ENCODE assay signal across 20 cellular contexts in genomic region chr20:37673429-37673828, GRCh38.
"Had no signal": no experiment of that assay in that cellular context is flagged by ENCODE, and none has a peak within 500 bp of the region (broad histone marks: within the 10 kb centered on the region; RNA-seq: fewer than 3 reads in every experiment).

No MANE protein-coding gene starts in this region.

- H3K27ac ChIP-seq: body of pancreas, esophagus squamous epithelium, left lung had no signal

- H3K9me3 Mint-ChIP-seq: activated B cell treated with CpG ODN at 0.5 μM for 24 hours; activated T-cell treated with anti-CD3 and anti-CD28 coated beads, Interleukin-2, amount 50 U/mL, for 72 hours; stimulated activated memory B cell treated with anti-CD40 and anti-IgM and Interleukin-4, amounts not matched to agents 10 μg/mL and 1 μg/mL and 100 μg/mL, for 72 hours had no signal

- H3K4me1 ChIP-seq: body of pancreas, left lung had no signal

- H3K4me3 Mint-ChIP-seq: activated B cell treated with CpG ODN at 0.5 μM for 24 hours; activated CD8-positive, alpha-beta T cell treated with anti-CD3 and anti-CD28 coated beads, Interleukin-2, amount 10 ng/mL, durations not matched to agents 7 days and 5 days; activated naive CD8-positive, alpha-beta T cell; activated T-cell treated with anti-CD3 and anti-CD28 coated beads, Interleukin-2, amount 50 U/mL, for 72 hours; naive thymus-derived CD4-positive, alpha-beta T cell; stimulated activated memory B cell treated with anti-CD40 and anti-IgM and Interleukin-4, amounts not matched to agents 10 μg/mL and 1 μg/mL and 100 μg/mL, for 72 hours had no signal

- H3K4me3 ChIP-seq: body of pancreas, esophagus squamous epithelium, left lung, mucosa of descending colon had no signal

- DNase-seq: activated B cell treated with CpG ODN at 0.5 μM for 24 hours; activated CD4-positive, alpha-beta T cell treated with anti-CD3 and anti-CD28 coated beads for 48 hours; activated CD8-positive, alpha-beta memory T cell treated with anti-CD3 and anti-CD28 coated beads, Interleukin-2, amount 50 U/mL, for 48 hours; activated CD8-positive, alpha-beta T cell treated with anti-CD3 and anti-CD28 coated beads, Interleukin-2, amount 10 ng/mL, durations not matched to agents 7 days and 5 days; activated gamma-delta T cell; activated T-cell treated with anti-CD3 and anti-CD28 coated beads, Interleukin-2, amount 50 U/mL, for 72 hours; amniotic stem cell; body of pancreas; caudate nucleus; esophagus squamous epithelium; hippocampal formation; left lung; mammary epithelial cell; mucosa of descending colon; naive thymus-derived CD4-positive, alpha-beta T cell; posterior cingulate gyrus; retina; stimulated activated CD4-positive, alpha-beta T cell treated with anti-CD3 and anti-CD28 coated beads, Interleukin-2, amount 100 ng/mL, for 48 hours had no signal

- H3K36me3 Mint-ChIP-seq: activated naive CD8-positive, alpha-beta T cell; naive thymus-derived CD4-positive, alpha-beta T cell; stimulated activated memory B cell treated with anti-CD40 and anti-IgM and Interleukin-4, amounts not matched to agents 10 μg/mL and 1 μg/mL and 100 μg/mL, for 72 hours had no signal

- H3K9me3 ChIP-seq: body of pancreas, esophagus squamous epithelium, left lung, mucosa of descending colon had no signal

- H3K36me3 ChIP-seq: esophagus squamous epithelium, left lung had no signal

- H3K27me3 ChIP-seq: body of pancreas had no signal

- H3K27ac Mint-ChIP-seq: activated B cell treated with CpG ODN at 0.5 μM for 24 hours; activated CD8-positive, alpha-beta T cell treated with anti-CD3 and anti-CD28 coated beads, Interleukin-2, amount 10 ng/mL, durations not matched to agents 7 days and 5 days; activated naive CD8-positive, alpha-beta T cell; activated T-cell treated with anti-CD3 and anti-CD28 coated beads, Interleukin-2, amount 50 U/mL, for 72 hours; naive thymus-derived CD4-positive, alpha-beta T cell; stimulated activated memory B cell treated with anti-CD40 and anti-IgM and Interleukin-4, amounts not matched to agents 10 μg/mL and 1 μg/mL and 100 μg/mL, for 72 hours had no signal
